In genomic region chr7:138065827-138066226, GRCh38 we compare ENCODE assay signal across 1 cellular context.
A peak's percentile ranks its signal among the peaks of the same experiment; 100 is the strongest.
TF ChIP-seq lines count a peak whose summit lies in the region.

No MANE protein-coding gene starts in this region.

TF ChIP-seq in HepG2, 621 proteins besides CTCF, POLR2A, EP300 and RAD21 (continued from another document and continues in another):
- TF ChIP-seq, protein P1, sequence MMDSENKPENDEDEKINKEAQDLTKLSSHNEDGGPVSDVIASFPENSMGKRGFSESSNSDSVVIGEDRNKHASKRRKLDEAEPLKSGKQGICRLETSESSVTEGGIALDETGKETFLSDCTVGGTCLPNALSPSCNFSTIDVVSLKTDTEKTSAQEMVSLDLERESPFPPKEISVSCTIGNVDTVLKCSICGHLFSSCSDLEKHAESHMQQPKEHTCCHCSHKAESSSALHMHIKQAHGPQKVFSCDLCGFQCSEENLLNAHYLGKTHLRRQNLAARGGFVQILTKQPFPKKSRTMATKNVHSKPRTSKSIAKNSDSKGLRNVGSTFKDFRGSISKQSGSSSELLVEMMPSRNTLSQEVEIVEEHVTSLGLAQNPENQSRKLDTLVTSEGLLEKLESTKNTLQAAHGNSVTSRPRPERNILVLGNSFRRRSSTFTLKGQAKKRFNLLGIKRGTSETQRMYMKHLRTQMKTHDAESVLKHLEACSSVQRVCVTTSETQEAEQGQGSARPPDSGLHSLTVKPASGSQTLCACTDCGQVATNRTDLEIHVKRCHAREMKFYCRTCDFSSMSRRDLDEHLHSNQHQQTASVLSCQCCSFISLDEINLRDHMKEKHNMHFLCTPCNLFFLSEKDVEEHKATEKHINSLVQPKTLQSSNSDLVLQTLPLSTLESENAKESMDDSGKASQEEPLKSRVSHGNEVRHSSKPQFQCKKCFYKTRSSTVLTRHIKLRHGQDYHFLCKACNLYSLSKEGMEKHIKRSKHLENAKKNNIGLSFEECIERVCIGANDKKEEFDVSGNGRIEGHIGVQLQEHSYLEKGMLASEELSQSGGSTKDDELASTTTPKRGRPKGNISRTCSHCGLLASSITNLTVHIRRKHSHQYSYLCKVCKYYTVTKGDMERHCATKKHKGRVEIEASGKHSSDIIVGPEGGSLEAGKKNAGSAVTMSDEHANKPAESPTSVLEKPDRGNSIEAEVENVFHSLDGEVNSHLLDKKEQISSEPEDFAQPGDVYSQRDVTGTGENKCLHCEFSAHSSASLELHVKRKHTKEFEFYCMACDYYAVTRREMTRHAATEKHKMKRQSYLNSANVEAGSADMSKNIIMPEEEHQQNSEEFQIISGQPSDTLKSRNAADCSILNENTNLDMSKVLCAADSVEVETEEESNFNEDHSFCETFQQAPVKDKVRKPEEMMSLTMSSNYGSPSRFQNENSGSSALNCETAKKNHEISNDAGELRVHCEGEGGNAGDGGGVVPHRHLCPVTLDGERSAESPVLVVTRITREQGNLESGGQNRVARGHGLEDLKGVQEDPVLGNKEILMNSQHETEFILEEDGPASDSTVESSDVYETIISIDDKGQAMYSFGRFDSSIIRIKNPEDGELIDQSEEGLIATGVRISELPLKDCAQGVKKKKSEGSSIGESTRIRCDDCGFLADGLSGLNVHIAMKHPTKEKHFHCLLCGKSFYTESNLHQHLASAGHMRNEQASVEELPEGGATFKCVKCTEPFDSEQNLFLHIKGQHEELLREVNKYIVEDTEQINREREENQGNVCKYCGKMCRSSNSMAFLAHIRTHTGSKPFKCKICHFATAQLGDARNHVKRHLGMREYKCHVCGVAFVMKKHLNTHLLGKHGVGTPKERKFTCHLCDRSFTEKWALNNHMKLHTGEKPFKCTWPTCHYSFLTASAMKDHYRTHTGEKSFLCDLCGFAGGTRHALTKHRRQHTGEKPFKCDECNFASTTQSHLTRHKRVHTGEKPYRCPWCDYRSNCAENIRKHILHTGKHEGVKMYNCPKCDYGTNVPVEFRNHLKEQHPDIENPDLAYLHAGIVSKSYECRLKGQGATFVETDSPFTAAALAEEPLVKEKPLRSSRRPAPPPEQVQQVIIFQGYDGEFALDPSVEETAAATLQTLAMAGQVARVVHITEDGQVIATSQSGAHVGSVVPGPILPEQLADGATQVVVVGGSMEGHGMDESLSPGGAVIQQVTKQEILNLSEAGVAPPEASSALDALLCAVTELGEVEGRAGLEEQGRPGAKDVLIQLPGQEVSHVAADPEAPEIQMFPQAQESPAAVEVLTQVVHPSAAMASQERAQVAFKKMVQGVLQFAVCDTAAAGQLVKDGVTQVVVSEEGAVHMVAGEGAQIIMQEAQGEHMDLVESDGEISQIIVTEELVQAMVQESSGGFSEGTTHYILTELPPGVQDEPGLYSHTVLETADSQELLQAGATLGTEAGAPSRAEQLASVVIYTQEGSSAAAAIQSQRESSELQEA (CRISPR knock-in tag; IDR thresholded peaks at IDR 0.05; ENCODE audit: not compliant biosample characterization) = no peak
- TF ChIP-seq MED13 (CRISPR knock-in tag; IDR thresholded peaks at IDR 0.05) = peak; percentile 94
- TF ChIP-seq HDAC2 (CRISPR knock-in tag; IDR thresholded peaks at IDR 0.05) = 0 out of 2 replicates have a peak, but pooled peaks have one; percentile 46
- no peak for TF ChIP-seq ESRRA (CRISPR knock-in tag; IDR thresholded peaks at IDR 0.05; ENCODE audit: low read depth)
- no peak for TF ChIP-seq HES4 (CRISPR knock-in tag; IDR thresholded peaks at IDR 0.05; ENCODE audit: borderline replicate concordance)
- TF ChIP-seq ZNF274 (CRISPR knock-in tag; IDR thresholded peaks at IDR 0.05) = no peak
- TF ChIP-seq PAXIP1 (CRISPR knock-in tag; conservative IDR thresholded peaks at IDR 0.05) = peak; percentile 51
- TF ChIP-seq ZMYM4 (CRISPR knock-in tag; IDR thresholded peaks at IDR 0.05) = peak; percentile 12; the same call in 1 of the 2 replicates
- no peak for TF ChIP-seq MAX (IDR thresholded peaks at IDR 0.05)
- no peak for TF ChIP-seq NR0B2 (CRISPR knock-in tag; IDR thresholded peaks at IDR 0.05)
- no peak for TF ChIP-seq HOXD1 (CRISPR knock-in tag; IDR thresholded peaks at IDR 0.05)
- TF ChIP-seq PPARG (CRISPR knock-in tag; conservative IDR thresholded peaks at IDR 0.05) = peak; percentile 61
- no peak for TF ChIP-seq ZSCAN20 (CRISPR knock-in tag; IDR thresholded peaks at IDR 0.05; ENCODE audit: borderline replicate concordance)
- TF ChIP-seq, protein P2, sequence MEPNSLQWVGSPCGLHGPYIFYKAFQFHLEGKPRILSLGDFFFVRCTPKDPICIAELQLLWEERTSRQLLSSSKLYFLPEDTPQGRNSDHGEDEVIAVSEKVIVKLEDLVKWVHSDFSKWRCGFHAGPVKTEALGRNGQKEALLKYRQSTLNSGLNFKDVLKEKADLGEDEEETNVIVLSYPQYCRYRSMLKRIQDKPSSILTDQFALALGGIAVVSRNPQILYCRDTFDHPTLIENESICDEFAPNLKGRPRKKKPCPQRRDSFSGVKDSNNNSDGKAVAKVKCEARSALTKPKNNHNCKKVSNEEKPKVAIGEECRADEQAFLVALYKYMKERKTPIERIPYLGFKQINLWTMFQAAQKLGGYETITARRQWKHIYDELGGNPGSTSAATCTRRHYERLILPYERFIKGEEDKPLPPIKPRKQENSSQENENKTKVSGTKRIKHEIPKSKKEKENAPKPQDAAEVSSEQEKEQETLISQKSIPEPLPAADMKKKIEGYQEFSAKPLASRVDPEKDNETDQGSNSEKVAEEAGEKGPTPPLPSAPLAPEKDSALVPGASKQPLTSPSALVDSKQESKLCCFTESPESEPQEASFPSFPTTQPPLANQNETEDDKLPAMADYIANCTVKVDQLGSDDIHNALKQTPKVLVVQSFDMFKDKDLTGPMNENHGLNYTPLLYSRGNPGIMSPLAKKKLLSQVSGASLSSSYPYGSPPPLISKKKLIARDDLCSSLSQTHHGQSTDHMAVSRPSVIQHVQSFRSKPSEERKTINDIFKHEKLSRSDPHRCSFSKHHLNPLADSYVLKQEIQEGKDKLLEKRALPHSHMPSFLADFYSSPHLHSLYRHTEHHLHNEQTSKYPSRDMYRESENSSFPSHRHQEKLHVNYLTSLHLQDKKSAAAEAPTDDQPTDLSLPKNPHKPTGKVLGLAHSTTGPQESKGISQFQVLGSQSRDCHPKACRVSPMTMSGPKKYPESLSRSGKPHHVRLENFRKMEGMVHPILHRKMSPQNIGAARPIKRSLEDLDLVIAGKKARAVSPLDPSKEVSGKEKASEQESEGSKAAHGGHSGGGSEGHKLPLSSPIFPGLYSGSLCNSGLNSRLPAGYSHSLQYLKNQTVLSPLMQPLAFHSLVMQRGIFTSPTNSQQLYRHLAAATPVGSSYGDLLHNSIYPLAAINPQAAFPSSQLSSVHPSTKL (CRISPR knock-in tag; IDR thresholded peaks at IDR 0.05) = peak; percentile 63
- TF ChIP-seq ZNF543 (CRISPR knock-in tag; IDR thresholded peaks at IDR 0.05) = no peak
- TF ChIP-seq, protein P3, sequence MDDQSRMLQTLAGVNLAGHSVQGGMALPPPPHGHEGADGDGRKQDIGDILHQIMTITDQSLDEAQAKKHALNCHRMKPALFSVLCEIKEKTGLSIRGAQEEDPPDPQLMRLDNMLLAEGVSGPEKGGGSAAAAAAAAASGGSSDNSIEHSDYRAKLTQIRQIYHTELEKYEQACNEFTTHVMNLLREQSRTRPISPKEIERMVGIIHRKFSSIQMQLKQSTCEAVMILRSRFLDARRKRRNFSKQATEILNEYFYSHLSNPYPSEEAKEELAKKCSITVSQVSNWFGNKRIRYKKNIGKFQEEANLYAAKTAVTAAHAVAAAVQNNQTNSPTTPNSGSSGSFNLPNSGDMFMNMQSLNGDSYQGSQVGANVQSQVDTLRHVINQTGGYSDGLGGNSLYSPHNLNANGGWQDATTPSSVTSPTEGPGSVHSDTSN (CRISPR knock-in tag; IDR thresholded peaks at IDR 0.05; ENCODE audit: borderline replicate concordance) = no peak
- TF ChIP-seq, protein P4, sequence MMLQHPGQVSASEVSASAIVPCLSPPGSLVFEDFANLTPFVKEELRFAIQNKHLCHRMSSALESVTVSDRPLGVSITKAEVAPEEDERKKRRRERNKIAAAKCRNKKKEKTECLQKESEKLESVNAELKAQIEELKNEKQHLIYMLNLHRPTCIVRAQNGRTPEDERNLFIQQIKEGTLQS (CRISPR knock-in tag; IDR thresholded peaks at IDR 0.05) = no peak
- TF ChIP-seq THAP11 (CRISPR knock-in tag; IDR thresholded peaks at IDR 0.05) = no peak
- TF ChIP-seq TEF (CRISPR knock-in tag; IDR thresholded peaks at IDR 0.05) = peak; percentile 60; the same call in 1 of the 2 replicates
- TF ChIP-seq ZBTB8A (CRISPR knock-in tag; IDR thresholded peaks at IDR 0.05; ENCODE audit: borderline replicate concordance, low read depth) = no peak
- no peak for TF ChIP-seq NFE2L1 (CRISPR knock-in tag; IDR thresholded peaks at IDR 0.05; ENCODE audit: borderline replicate concordance)
- TF ChIP-seq THYN1 (CRISPR knock-in tag; IDR thresholded peaks at IDR 0.05; ENCODE audit: borderline replicate concordance, low read depth) = no peak
- TF ChIP-seq SP1 (IDR thresholded peaks at IDR 0.05) = no peak
- TF ChIP-seq SP1 (CRISPR knock-in tag; IDR thresholded peaks at IDR 0.05) = no peak
- TF ChIP-seq ZFY (CRISPR knock-in tag; IDR thresholded peaks at IDR 0.05) = no peak
- 0 out of 2 replicates have a peak, but pooled peaks have one; percentile 6 for TF ChIP-seq SAP130 (CRISPR knock-in tag; IDR thresholded peaks at IDR 0.05; ENCODE audit: low read depth)
- TF ChIP-seq, protein P5, sequence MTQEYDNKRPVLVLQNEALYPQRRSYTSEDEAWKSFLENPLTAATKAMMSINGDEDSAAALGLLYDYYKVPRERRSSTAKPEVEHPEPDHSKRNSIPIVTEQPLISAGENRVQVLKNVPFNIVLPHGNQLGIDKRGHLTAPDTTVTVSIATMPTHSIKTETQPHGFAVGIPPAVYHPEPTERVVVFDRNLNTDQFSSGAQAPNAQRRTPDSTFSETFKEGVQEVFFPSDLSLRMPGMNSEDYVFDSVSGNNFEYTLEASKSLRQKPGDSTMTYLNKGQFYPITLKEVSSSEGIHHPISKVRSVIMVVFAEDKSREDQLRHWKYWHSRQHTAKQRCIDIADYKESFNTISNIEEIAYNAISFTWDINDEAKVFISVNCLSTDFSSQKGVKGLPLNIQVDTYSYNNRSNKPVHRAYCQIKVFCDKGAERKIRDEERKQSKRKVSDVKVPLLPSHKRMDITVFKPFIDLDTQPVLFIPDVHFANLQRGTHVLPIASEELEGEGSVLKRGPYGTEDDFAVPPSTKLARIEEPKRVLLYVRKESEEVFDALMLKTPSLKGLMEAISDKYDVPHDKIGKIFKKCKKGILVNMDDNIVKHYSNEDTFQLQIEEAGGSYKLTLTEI (CRISPR knock-in tag; conservative IDR thresholded peaks at IDR 0.05) = no peak
- no peak for TF ChIP-seq XRCC5 (optimal IDR thresholded peaks at IDR 0.05; ENCODE audit: low read length)
- peak; percentile 65 for TF ChIP-seq ONECUT2 (CRISPR knock-in tag; IDR thresholded peaks at IDR 0.05)
- TF ChIP-seq NR2F1 (CRISPR knock-in tag; IDR thresholded peaks at IDR 0.05) = peak; percentile 29 to 31; a peak in 1 of 4 replicates
- peak; percentile 51 for TF ChIP-seq CEBPG (CRISPR knock-in tag; IDR thresholded peaks at IDR 0.05)
- TF ChIP-seq RCOR2 (CRISPR knock-in tag; IDR thresholded peaks at IDR 0.05) = no peak
- TF ChIP-seq NCOR1 (IDR thresholded peaks at IDR 0.05; ENCODE audit: borderline replicate concordance, low read length) = peak; percentile 66
- TF ChIP-seq, protein P6, sequence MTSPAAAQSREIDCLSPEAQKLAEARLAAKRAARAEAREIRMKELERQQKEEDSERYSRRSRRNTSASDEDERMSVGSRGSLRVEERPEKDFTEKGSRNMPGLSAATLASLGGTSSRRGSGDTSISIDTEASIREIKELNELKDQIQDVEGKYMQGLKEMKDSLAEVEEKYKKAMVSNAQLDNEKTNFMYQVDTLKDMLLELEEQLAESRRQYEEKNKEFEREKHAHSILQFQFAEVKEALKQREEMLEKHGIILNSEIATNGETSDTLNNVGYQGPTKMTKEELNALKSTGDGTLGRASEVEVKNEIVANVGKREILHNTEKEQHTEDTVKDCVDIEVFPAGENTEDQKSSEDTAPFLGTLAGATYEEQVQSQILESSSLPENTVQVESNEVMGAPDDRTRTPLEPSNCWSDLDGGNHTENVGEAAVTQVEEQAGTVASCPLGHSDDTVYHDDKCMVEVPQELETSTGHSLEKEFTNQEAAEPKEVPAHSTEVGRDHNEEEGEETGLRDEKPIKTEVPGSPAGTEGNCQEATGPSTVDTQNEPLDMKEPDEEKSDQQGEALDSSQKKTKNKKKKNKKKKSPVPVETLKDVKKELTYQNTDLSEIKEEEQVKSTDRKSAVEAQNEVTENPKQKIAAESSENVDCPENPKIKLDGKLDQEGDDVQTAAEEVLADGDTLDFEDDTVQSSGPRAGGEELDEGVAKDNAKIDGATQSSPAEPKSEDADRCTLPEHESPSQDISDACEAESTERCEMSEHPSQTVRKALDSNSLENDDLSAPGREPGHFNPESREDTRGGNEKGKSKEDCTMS (CRISPR knock-in tag; conservative IDR thresholded peaks at IDR 0.05) = no peak
- TF ChIP-seq PCBP1 (IDR thresholded peaks at IDR 0.05; ENCODE audit: borderline replicate concordance, low read depth, low read length) = no peak
- TF ChIP-seq FOXJ3 (CRISPR knock-in tag; IDR thresholded peaks at IDR 0.05; ENCODE audit: borderline replicate concordance) = peak; percentile 67; the same call in 1 of the 2 replicates
